8 cellular contexts compared by ENCODE assay signal in the genomic region with DNA sequence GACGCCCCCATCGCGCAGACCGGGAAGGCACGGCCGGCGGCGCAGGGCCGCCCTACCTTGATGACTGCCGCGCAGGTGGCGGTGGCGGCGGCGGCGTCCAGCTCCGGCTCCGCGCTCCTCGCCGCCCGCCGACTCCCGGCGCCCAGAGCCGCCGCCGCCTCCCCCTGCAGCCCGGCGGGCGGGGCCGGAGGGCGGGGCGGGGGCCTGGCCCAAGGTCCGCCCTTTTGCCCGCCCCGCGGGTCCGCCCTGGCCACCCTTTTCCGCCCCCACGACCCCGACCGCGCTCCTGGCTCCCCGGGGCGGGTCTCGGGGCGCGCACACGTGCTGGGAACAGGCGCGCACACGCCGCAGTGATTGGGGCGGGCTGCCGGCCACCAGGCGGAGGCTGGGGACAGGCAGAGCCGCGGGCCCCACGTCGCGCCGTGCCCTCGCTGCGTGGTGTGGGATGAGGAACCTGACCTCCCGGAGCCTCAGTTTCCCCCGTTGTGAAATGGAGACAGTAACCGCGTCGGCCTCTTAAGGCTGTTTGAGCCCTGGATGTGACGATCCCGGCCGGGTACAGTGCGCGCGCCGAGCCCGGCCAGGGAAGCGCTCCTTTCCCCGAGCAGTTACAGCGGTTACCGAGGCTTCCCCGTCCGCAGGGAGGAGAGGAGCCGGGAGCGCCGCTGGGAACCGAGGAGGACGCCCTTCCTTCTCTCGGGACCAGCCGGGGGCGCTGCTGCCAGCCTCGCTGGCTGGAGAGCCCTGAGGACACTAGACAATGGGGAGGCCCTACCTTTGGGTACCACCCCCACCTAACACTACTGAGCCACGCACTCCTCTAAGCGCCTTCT.
A peak's percentile ranks its signal among the peaks of the same experiment; 100 is the strongest.
DNase-seq lines count a peak whose midpoint lies in the region; ATAC-seq and TF ChIP-seq lines count a peak whose summit lies in the region.

Gene CORO2A, minus strand, starts transcription at position 135 of the 833 bp plus-strand sequence. CDS start 34,977 bp downstream, outside the sequence.

- DNase-seq in NCI-H2171 (lab: John Stamatoyannopoulos, UW) (peak; percentile 85), choroid plexus epithelial cell (ENCODE audit: low read depth) (peak; percentile 72), kidney tubule cell (ENCODE audit: low spot score) (peak; percentile 82), cerebellar nuclear complex (lab: John Stamatoyannopoulos, UW) (no peak)
- peak; percentile 44 for DNase-seq in activated CD4-positive, alpha-beta T cell treated with anti-CD3 and anti-CD28 coated beads for 1 hour
- DNase-seq in stimulated activated CD4-positive, alpha-beta T cell treated with anti-CD3 and anti-CD28 coated beads, Interleukin-1b, Interleukin-23, amount 100 ng/mL, for 24 hours (ENCODE audit: low read depth in 4 of 4, low spot score in 1 of 4) = peak; percentile 28 to 72 (median 46)

- peak within 1 kb of the TSS; percentile 70 for H3K4me3 ChIP-seq in choroid plexus epithelial cell (ENCODE audit: low read depth, low read length)

- TF ChIP-seq CTCF in GM12872 (IDR thresholded peaks at IDR 0.05; ENCODE audit: insufficient read depth, low read depth, low read length) (0 out of 3 replicates have a peak, but pooled peaks have one; percentile 23), choroid plexus epithelial cell (conservative IDR thresholded peaks at IDR 0.05; ENCODE audit: low read depth, low read length) (peak; percentile 65)

- peak; percentile 43 for ATAC-seq in HG02938 (IDR thresholded peaks at IDR 0.05; ENCODE audit: unreplicated experiment)

Comparison
In these comparisons a context has a peak if more than half of its experiments do, and no peak if none do; other contexts are left out.
1. DNase-seq: peak in NCI-H2171 (single experiment), activated CD4-positive, alpha-beta T cell treated with anti-CD3 and anti-CD28 coated beads for 1 hour (single experiment), choroid plexus epithelial cell (single experiment), kidney tubule cell (single experiment) and stimulated activated CD4-positive, alpha-beta T cell treated with anti-CD3 and anti-CD28 coated beads, Interleukin-1b, Interleukin-23, amount 100 ng/mL, for 24 hours (4 of 4); none in cerebellar nuclear complex (0 of 2).